ENCODE assay signal across 8 cellular contexts in the genomic region with DNA sequence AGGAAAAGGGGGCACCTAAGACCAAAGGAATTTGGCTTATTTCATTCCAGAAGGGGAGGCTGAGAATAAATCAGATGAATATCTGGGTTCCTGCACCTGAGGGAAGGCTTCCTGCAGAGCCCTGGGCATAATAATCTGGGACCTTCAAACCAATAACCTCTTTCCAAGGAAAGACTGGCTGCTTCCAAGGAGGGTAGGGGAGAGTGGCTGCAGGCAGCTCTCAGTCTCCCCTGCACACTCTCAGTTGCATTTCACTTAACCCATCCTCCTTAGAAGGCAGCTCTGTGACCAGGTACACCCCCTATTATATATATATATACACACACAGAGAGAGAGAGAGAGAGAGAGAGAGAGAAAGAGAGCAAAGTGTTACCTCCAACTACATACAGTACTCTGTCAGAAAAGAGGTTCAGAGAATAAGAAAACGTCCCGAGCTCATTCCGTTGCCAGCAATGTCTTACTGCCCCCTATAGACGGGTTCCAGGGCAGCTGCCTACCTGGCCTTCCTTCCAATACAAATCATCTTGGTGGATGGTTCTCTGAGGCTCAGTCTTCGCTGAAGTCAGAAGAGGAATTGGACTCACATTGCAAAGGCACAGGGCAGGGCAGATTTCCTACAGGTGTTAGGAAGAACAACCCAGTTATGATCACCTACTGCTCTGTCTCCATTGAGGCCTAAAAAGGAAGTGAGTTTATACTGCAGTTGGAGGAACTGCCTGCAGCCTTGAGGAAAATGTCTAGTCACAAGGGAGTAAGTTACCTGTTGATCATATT. TPM values are rescaled to one million over a fixed set of nuclear protein-coding genes. Genes with fewer than 3 reads are reported as not detected.
DNase-seq lines count a peak whose midpoint lies in the region; ATAC-seq, FAIRE-seq and TF ChIP-seq lines count a peak whose summit lies in the region.

No MANE protein-coding gene starts in this region.

- no peak overlapping the region for H3K27ac ChIP-seq in A673 (ENCODE audit: low read depth, low read length, poor library complexity, severe bottlenecking)
- H3K27ac ChIP-seq in kidney (ENCODE audit: low read depth in 2 of 2, low read length in 2 of 2) = peak overlapping the region in 1 of 2 donors; percentile 28

- CTCF ChIA-PET in A673 (lab: Charles Lee) = interaction anchor here (0.5 to 1.6 kb wide), 11 partner anchors 11 to 409 kb away, joined by 3 to 9 read pairs (median 3); partner anchors contain the start of gene PLA2G4F

- no TSS peak for BruUV-seq in A673 (replicated peaks; lab: Mats Ljungman, UMichigan)

- H3K27me3 ChIP-seq in A673 (replicated peaks; ENCODE audit: insufficient read depth, low read depth, low read length, poor library complexity) = no peaks in the 10 kb centered on the region
- no peaks in the 10 kb centered on the region for H3K27me3 ChIP-seq in adipocyte (replicated peaks; ENCODE audit: control insufficient read depth, insufficient read depth, low read length)

- H3K4me1 ChIP-seq in A673 (ENCODE audit: insufficient read depth, low read length, poor library complexity, severe bottlenecking) = no peaks in the 10 kb centered on the region
- no peaks in the 10 kb centered on the region for H3K4me1 ChIP-seq in adipocyte (ENCODE audit: control insufficient read depth, insufficient read depth, low read length)
- no peaks in the 10 kb centered on the region for H3K4me1 ChIP-seq in kidney (ENCODE audit: control insufficient read depth in 1 of 2, insufficient read depth in 1 of 2, low read depth in 1 of 2, low read length in 2 of 2)

- FAIRE-seq in kidney (lab: Jason Lieb, UNC) = no peak

- ATAC-seq in HG02840 (IDR thresholded peaks at IDR 0.05; ENCODE audit: low FRiP score, unreplicated experiment) = no peak

- H3K9ac ChIP-seq in adipocyte (ENCODE audit: low read length) = no peak overlapping the region
- no peak overlapping the region for H3K9ac ChIP-seq in kidney (ENCODE audit: low read length in 2 of 2)

- intact Hi-C loops in A673 (cut with micrococcal nuclease; ENCODE audit: unreplicated experiment) = loop anchor here (10.0 kb wide), 1 partner anchor 301 kb away; no protein-coding TSS in a partner anchor
- intact Hi-C loops in kidney (cut with DNase I) = no loop called here

- H3K36me3 ChIP-seq in A673 (ENCODE audit: insufficient read depth, low read length, poor library complexity, severe bottlenecking) = no peaks in the 10 kb centered on the region
- H3K36me3 ChIP-seq in adipocyte (ENCODE audit: control insufficient read depth, insufficient read depth, low read length, severe bottlenecking) = peaks cover 8% of the 10 kb centered on the region
- peaks cover 0 to 2% of the 10 kb centered on the region in 2 donors for H3K36me3 ChIP-seq in kidney (ENCODE audit: control insufficient read depth in 1 of 2, insufficient read depth in 2 of 2, low read length in 2 of 2)

- TF ChIP-seq CTCF in A673 (conservative IDR thresholded peaks at IDR 0.05; ENCODE audit: low read depth, low read length) (peak; percentile 88), kidney (IDR thresholded peaks at IDR 0.05; ENCODE audit: borderline replicate concordance, extremely low read depth, insufficient read depth) (peak; percentile 42)

- H3K4me3 ChIP-seq in A673 (ENCODE audit: low read depth, low read length, poor library complexity, severe bottlenecking) (no peak overlapping the region), adipocyte (ENCODE audit: low read length) (no peak overlapping the region), kidney (ENCODE audit: low read length in 2 of 2) (no peak overlapping the region)

- DNase-seq in A673 (ENCODE audit: low spot score) (peak; percentile 67), ELF-1 (ENCODE audit: low read depth, low spot score) (peak; percentile 86), NCI-H1694 (lab: John Stamatoyannopoulos, UW) (peak; percentile 14), adipocyte (ENCODE audit: low read depth) (peak; percentile 57), kidney (no peak), C1 segment of cervical spinal cord (lab: John Stamatoyannopoulos, UW) (no peak), LoVo (ENCODE audit: low spot score) (no peak)

- POLR2A ChIA-PET in A673 (lab: Charles Lee; ENCODE audit: low non-redundant PET) = interaction anchor here (0.7 kb wide), 1 partner anchor 244 kb away, joined by 5 read pairs; no protein-coding TSS in a partner anchor

- no peaks in the 10 kb centered on the region for H3K9me3 ChIP-seq in A673 (ENCODE audit: low read depth, low read length, poor library complexity, severe bottlenecking)
- H3K9me3 ChIP-seq in adipocyte (ENCODE audit: control insufficient read depth, low read length) = no peaks in the 10 kb centered on the region
- no peaks in the 10 kb centered on the region for H3K9me3 ChIP-seq in kidney (ENCODE audit: control insufficient read depth in 1 of 2, low read length in 2 of 2)

RNA-seq across cellular contexts. Expression of gene CAPN3, which starts 26.1 kb away (rescaled TPM):
- total RNA-seq in A673 (2021) (0.54 and 0.55 TPM in 2 replicates), kidney (12.9 TPM)
- polyA plus RNA-seq in kidney (ENCODE audit: insufficient read depth, low read depth, low replicate concordance) = 39.7 TPM

Comparison
In these comparisons a context has a peak if more than half of its experiments do, and no peak if none do; other contexts are left out.
1. DNase-seq: peak in A673 (single experiment), ELF-1 (single experiment), NCI-H1694 (single experiment) and adipocyte (single experiment); none in kidney (single experiment), C1 segment of cervical spinal cord (0 of 14) and LoVo (single experiment).